ENCODE assay signal across 24 cellular contexts in genomic region chr1:29599826-29600225, GRCh38.
"Had no signal": no experiment of that assay in that cellular context is flagged by ENCODE, and none has a peak within 500 bp of the region (broad histone marks: within the 10 kb centered on the region; RNA-seq: fewer than 3 reads in every experiment).

No MANE protein-coding gene starts in this region.

- H3K36me3 ChIP-seq: left ventricle myocardium inferior, right lobe of liver, tibial nerve, uterus had no signal

- H3K4me3 ChIP-seq: hepatocyte, left ventricle myocardium inferior, mucosa of descending colon, psoas muscle, right lobe of liver, smooth muscle cell, tibial nerve, uterus had no signal

- H3K9me3 ChIP-seq: left ventricle myocardium inferior, mucosa of descending colon, psoas muscle, right lobe of liver, tibial nerve, uterus had no signal

- H3K9me3 Mint-ChIP-seq: memory B cell; natural killer cell treated with Interleukin-12 subunit alpha and Interleukin-12 subunit beta and Interleukin-15 and Interleukin-18, amount 100 ng/mL, for 72 hours; stimulated activated naive CD8-positive, alpha-beta T cell treated with anti-CD3 and anti-CD28 coated beads, Interleukin-15, amount 100 ng/mL, for 72 hours; type B pancreatic cell had no signal

- H3K27ac Mint-ChIP-seq: memory B cell; naive thymus-derived CD4-positive, alpha-beta T cell; natural killer cell treated with Interleukin-12 subunit alpha and Interleukin-12 subunit beta and Interleukin-15 and Interleukin-18, amount 100 ng/mL, for 72 hours; stimulated activated memory B cell treated with anti-CD40 and anti-IgM and Interleukin-4, amounts not matched to agents 10 μg/mL and 1 μg/mL and 100 μg/mL, for 72 hours; stimulated activated naive CD8-positive, alpha-beta T cell treated with anti-CD3 and anti-CD28 coated beads, Interleukin-15, amount 100 ng/mL, for 72 hours; type B pancreatic cell had no signal

- H3K4me1 Mint-ChIP-seq: memory B cell; naive thymus-derived CD4-positive, alpha-beta T cell; stimulated activated memory B cell treated with anti-CD40 and anti-IgM and Interleukin-4, amounts not matched to agents 10 μg/mL and 1 μg/mL and 100 μg/mL, for 72 hours; stimulated activated naive CD8-positive, alpha-beta T cell treated with anti-CD3 and anti-CD28 coated beads, Interleukin-15, amount 100 ng/mL, for 72 hours had no signal

- H3K27ac ChIP-seq: hepatocyte, left ventricle myocardium inferior, parathyroid adenoma, psoas muscle, right lobe of liver, tibial nerve, uterus had no signal

- H3K4me1 ChIP-seq: left ventricle myocardium inferior, parathyroid adenoma, psoas muscle, tibial nerve, uterus had no signal

- H3K36me3 Mint-ChIP-seq: memory B cell; naive thymus-derived CD4-positive, alpha-beta T cell; natural killer cell treated with Interleukin-12 subunit alpha and Interleukin-12 subunit beta and Interleukin-15 and Interleukin-18, amount 100 ng/mL, for 72 hours; stimulated activated memory B cell treated with anti-CD40 and anti-IgM and Interleukin-4, amounts not matched to agents 10 μg/mL and 1 μg/mL and 100 μg/mL, for 72 hours; type B pancreatic cell had no signal

- H3K27me3 Mint-ChIP-seq: stimulated activated memory B cell treated with anti-CD40 and anti-IgM and Interleukin-4, amounts not matched to agents 10 μg/mL and 1 μg/mL and 100 μg/mL, for 72 hours had no signal

- H3K4me3 Mint-ChIP-seq: memory B cell; naive thymus-derived CD4-positive, alpha-beta T cell; natural killer cell treated with Interleukin-12 subunit alpha and Interleukin-12 subunit beta and Interleukin-15 and Interleukin-18, amount 100 ng/mL, for 72 hours; stimulated activated memory B cell treated with anti-CD40 and anti-IgM and Interleukin-4, amounts not matched to agents 10 μg/mL and 1 μg/mL and 100 μg/mL, for 72 hours; stimulated activated naive CD8-positive, alpha-beta T cell treated with anti-CD3 and anti-CD28 coated beads, Interleukin-15, amount 100 ng/mL, for 72 hours; type B pancreatic cell had no signal

- H3K27me3 ChIP-seq: hepatocyte, right lobe of liver, tibial nerve, uterus had no signal

- ATAC-seq: mucosa of descending colon; naive thymus-derived CD4-positive, alpha-beta T cell; natural killer cell treated with Interleukin-12 subunit alpha and Interleukin-12 subunit beta and Interleukin-15 and Interleukin-18, amount 100 ng/mL, for 72 hours; psoas muscle; right lobe of liver; stimulated activated memory B cell treated with anti-CD40 and anti-IgM and Interleukin-4, amounts not matched to agents 10 μg/mL and 1 μg/mL and 100 μg/mL, for 72 hours; stimulated activated naive CD8-positive, alpha-beta T cell treated with anti-CD3 and anti-CD28 coated beads, Interleukin-15, amount 100 ng/mL, for 72 hours had no signal

- DNase-seq: islet precursor cell; left ventricle myocardium inferior; midbrain; mucosa of descending colon; naive thymus-derived CD4-positive, alpha-beta T cell; nucleus accumbens; psoas muscle; right lobe of liver; stimulated activated CD4-positive, alpha-beta T cell treated with anti-CD3 and anti-CD28 coated beads, Interleukin-1b, Interleukin-23, amount 100 ng/mL, for 48 hours; stimulated activated CD4-positive, alpha-beta T cell treated with anti-CD3 and anti-CD28 coated beads, Interleukin-2, amount 100 ng/mL, for 48 hours; stimulated activated CD4-positive, alpha-beta T cell treated with anti-CD3 and anti-CD28 coated beads, Interleukin-4, amount 100 ng/mL, for 4 hours; stimulated activated CD8-positive, alpha-beta memory T cell treated with anti-CD3 and anti-CD28 coated beads, Interleukin-4, amount 100 ng/mL, for 48 hours; stimulated activated naive CD4-positive, alpha-beta T cell treated with Interleukin-2 at 50 U/mL for 16 hours; stimulated activated naive CD8-positive, alpha-beta T cell treated with anti-CD3 and anti-CD28 coated beads, Interleukin-15, amount 100 ng/mL, for 72 hours; substantia nigra; uterus had no signal
